21 cellular contexts compared by ENCODE assay signal in the genomic region with DNA sequence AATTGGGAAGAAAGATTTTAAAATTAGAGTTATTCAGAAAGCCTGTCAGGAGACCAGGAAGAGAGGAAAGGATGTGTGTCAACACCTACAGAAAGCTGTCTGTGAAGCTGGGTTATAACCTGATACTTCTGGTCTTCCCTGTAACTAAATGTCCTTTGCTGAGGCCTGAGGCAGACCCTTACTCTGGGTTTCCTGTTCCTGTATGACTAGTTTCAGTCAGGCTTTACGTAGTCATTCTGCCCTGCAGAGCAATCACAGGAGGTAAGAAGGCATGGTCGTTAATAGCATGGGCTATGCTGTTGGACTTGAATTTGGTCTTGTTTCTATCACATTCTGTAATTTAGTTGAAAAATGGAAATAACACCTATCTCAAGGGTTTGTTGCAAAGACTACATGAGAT.
A peak's percentile ranks its signal among the peaks of the same experiment; 100 is the strongest.
DNase-seq lines count a peak whose midpoint lies in the region; ATAC-seq and TF ChIP-seq lines count a peak whose summit lies in the region.
"Had no signal": no experiment of that assay in that cellular context is flagged by ENCODE, and none has a peak within 500 bp of the region (broad histone marks: within the 10 kb centered on the region; RNA-seq: fewer than 3 reads in every experiment).

No MANE protein-coding gene starts in this region.

- no peak for DNase-seq in endothelial cell (ENCODE audit: low spot score)
- DNase-seq in naive thymus-derived CD4-positive, alpha-beta T cell = no peak
- no peak for DNase-seq in esophagus muscularis mucosa (ENCODE audit: extremely low spot score)
- DNase-seq: BE2C, DMS79, MM.1S, NCI-H1048, NCI-H1417 treated with DMSO at 0.1 percent for 48 hours, NCI-H187, NCI-H446 treated with DMSO at 0.1 percent for 48 hours, NCI-H526 treated with DMSO at 0.1 percent for 48 hours, PC-9, RPMI8226, SHP77 had no signal

- H3K9me3 ChIP-seq in naive thymus-derived CD4-positive, alpha-beta T cell (ENCODE audit: control insufficient read depth in 2 of 3, low read length in 3 of 3) = no peaks in the 10 kb centered on the region
- H3K9me3 ChIP-seq in esophagus muscularis mucosa = no peaks in the 10 kb centered on the region
- H3K9me3 ChIP-seq: BE2C had no signal

- POLR2A ChIA-PET in naive thymus-derived CD4-positive, alpha-beta T cell (lab: Charles Lee) = no interaction called here

- peaks cover 5% of the 10 kb centered on the region for H3K27me3 Mint-ChIP-seq in endothelial cell (ENCODE audit: unreplicated experiment)
- H3K27me3 Mint-ChIP-seq in naive thymus-derived CD4-positive, alpha-beta T cell = peaks cover 0 to 3% (median 0%) of the 10 kb centered on the region in 5 donors

- H3K4me1 Mint-ChIP-seq in endothelial cell (ENCODE audit: unreplicated experiment) = peaks cover 5% of the 10 kb centered on the region
- H3K4me1 Mint-ChIP-seq in naive thymus-derived CD4-positive, alpha-beta T cell = no peaks in the 10 kb centered on the region

- no peaks in the 10 kb centered on the region for H3K9me3 Mint-ChIP-seq in endothelial cell (ENCODE audit: unreplicated experiment)
- H3K9me3 Mint-ChIP-seq in naive thymus-derived CD4-positive, alpha-beta T cell = peaks cover 0 to 14% (median 0%) of the 10 kb centered on the region in 11 donors

- CTCF ChIA-PET in naive thymus-derived CD4-positive, alpha-beta T cell (lab: Charles Lee) = no interaction called here

- no peak for TF ChIP-seq EP300 in esophagus muscularis mucosa (IDR thresholded peaks at IDR 0.05)

- intact Hi-C loops in naive thymus-derived CD4-positive, alpha-beta T cell (cut with micrococcal nuclease) = no loop called here
- intact Hi-C loops in esophagus muscularis mucosa (cut with DNase I) = no loop called here

- no peak for TF ChIP-seq CTCF in endothelial cell (IDR thresholded peaks at IDR 0.05; ENCODE audit: unreplicated experiment)
- no peak for TF ChIP-seq CTCF in esophagus muscularis mucosa (IDR thresholded peaks at IDR 0.05)

- no peak overlapping the region for H3K4me3 Mint-ChIP-seq in endothelial cell (ENCODE audit: unreplicated experiment)
- no peak overlapping the region for H3K4me3 Mint-ChIP-seq in naive thymus-derived CD4-positive, alpha-beta T cell

- peak; percentile 66 for ATAC-seq in GM19438 (IDR thresholded peaks at IDR 0.05; ENCODE audit: low read depth, unreplicated experiment)
- peak; percentile 60 for ATAC-seq in HG03378 (IDR thresholded peaks at IDR 0.05; ENCODE audit: unreplicated experiment)
- ATAC-seq in naive thymus-derived CD4-positive, alpha-beta T cell = no peak
- ATAC-seq in GM21825 (IDR thresholded peaks at IDR 0.05; ENCODE audit: unreplicated experiment) = no peak
- ATAC-seq in HG03520 (IDR thresholded peaks at IDR 0.05; ENCODE audit: unreplicated experiment) = no peak
- ATAC-seq: HepG2, K562 had no signal

- no peaks in the 10 kb centered on the region for H3K27me3 ChIP-seq in naive thymus-derived CD4-positive, alpha-beta T cell (ENCODE audit: control insufficient read depth in 2 of 2, insufficient read depth in 2 of 2, low read length in 2 of 2)
- no peaks in the 10 kb centered on the region for H3K27me3 ChIP-seq in esophagus muscularis mucosa
- H3K27me3 ChIP-seq: BE2C had no signal

- 71% methylated on average over 2 of the region's 2 CpGs for WGBS in esophagus muscularis mucosa

- no peaks in the 10 kb centered on the region for H3K36me3 ChIP-seq in naive thymus-derived CD4-positive, alpha-beta T cell (ENCODE audit: control insufficient read depth in 2 of 3, insufficient read depth in 3 of 3, low read length in 3 of 3)
- no peaks in the 10 kb centered on the region for H3K36me3 ChIP-seq in esophagus muscularis mucosa
- H3K36me3 ChIP-seq: BE2C had no signal

- H3K27ac Mint-ChIP-seq in endothelial cell (ENCODE audit: unreplicated experiment) = peak overlapping the region; percentile 64
- no peak overlapping the region for H3K27ac Mint-ChIP-seq in naive thymus-derived CD4-positive, alpha-beta T cell

- no peak for TF ChIP-seq POLR2A in esophagus muscularis mucosa (IDR thresholded peaks at IDR 0.05; ENCODE audit: low read depth)

- H3K36me3 Mint-ChIP-seq in endothelial cell (ENCODE audit: low read depth, unreplicated experiment) = no peaks in the 10 kb centered on the region
- H3K36me3 Mint-ChIP-seq in naive thymus-derived CD4-positive, alpha-beta T cell = no peaks in the 10 kb centered on the region

- no peak overlapping the region for H3K27ac ChIP-seq in naive thymus-derived CD4-positive, alpha-beta T cell (ENCODE audit: low read depth, low read length)
- H3K27ac ChIP-seq in esophagus muscularis mucosa (replicated peaks in 1 of 4) = no peak overlapping the region
- H3K27ac ChIP-seq: HL-60, PC-9 had no signal

- no peaks in the 10 kb centered on the region for H3K4me1 ChIP-seq in naive thymus-derived CD4-positive, alpha-beta T cell (ENCODE audit: control insufficient read depth in 2 of 2, insufficient read depth in 2 of 2, low read length in 2 of 2)
- H3K4me1 ChIP-seq in esophagus muscularis mucosa = no peaks in the 10 kb centered on the region
- H3K4me1 ChIP-seq: BE2C had no signal

- no peak overlapping the region for H3K4me3 ChIP-seq in naive thymus-derived CD4-positive, alpha-beta T cell (ENCODE audit: low read length)
- no peak overlapping the region for H3K4me3 ChIP-seq in esophagus muscularis mucosa
- H3K4me3 ChIP-seq: K562, PC-9 had no signal

Comparison
In these comparisons a context has a peak if more than half of its experiments do, and no peak if none do; other contexts are left out.
1. ATAC-seq: peak in GM19438 (single experiment) and HG03378 (single experiment); none in naive thymus-derived CD4-positive, alpha-beta T cell (single experiment), GM21825 (single experiment) and HG03520 (single experiment).